Comparison of ENCODE assay signal across 9 cellular contexts in the genomic region with DNA sequence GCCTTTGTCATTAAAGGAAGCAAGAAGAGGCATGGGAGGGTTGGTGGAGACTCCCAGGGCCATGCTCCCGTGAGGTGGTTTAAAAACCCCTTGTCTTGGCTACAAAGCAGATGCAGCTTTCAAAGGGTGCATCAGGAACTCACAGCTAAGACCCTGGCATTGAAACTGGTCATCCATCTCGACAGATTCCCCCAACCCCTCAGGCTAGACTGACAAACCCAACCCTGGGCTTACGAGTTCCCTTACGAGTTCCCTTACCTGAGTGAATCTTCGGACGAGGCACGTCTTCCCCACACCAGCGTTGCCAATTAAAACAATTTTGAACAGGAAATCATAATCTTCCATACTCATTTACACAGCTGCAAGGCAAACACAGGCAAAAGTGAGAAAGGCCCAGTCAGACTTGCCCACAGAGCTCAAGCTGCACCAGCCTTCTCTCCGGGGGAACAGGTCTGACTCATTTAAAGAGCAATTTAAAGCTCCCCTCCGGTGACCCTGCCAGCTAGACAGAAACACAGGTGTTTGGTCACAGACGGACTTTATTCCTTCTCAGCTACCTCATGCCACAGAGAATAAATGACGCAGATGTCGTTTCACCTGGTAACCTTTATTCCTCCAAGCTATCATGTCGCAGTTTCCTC.
DNase-seq lines count a peak whose midpoint lies in the region; ATAC-seq, FAIRE-seq and TF ChIP-seq lines count a peak whose summit lies in the region.
"Had no signal": no experiment of that assay in that cellular context is flagged by ENCODE, and none has a peak within 500 bp of the region (broad histone marks: within the 10 kb centered on the region; RNA-seq: fewer than 3 reads in every experiment).

No MANE protein-coding gene starts in this region.

- no peak overlapping the region for H3K27ac Mint-ChIP-seq in effector memory CD8-positive, alpha-beta T cell

- no peak for TF ChIP-seq EP300 in suprapubic skin (IDR thresholded peaks at IDR 0.05)

- FAIRE-seq in islet of Langerhans (lab: Jason Lieb, UNC): peak; percentile 47
- FAIRE-seq: TTC549 had no signal

- ATAC-seq in activated CD4-positive, CD25-positive, alpha-beta regulatory T cell treated with anti-CD3 and anti-CD28 coated beads, Interleukin-2, amount 50 U/mL, for 24 hours: peak; percentile 68 to 72
- peak; percentile 94 for ATAC-seq in HG02678 (IDR thresholded peaks at IDR 0.05; ENCODE audit: unreplicated experiment)
- ATAC-seq in effector memory CD8-positive, alpha-beta T cell (replicated peaks): no peak

- peaks cover 49% of the 10 kb centered on the region for H3K4me1 ChIP-seq in suprapubic skin

- no peak for DNase-seq in activated CD4-positive, CD25-positive, alpha-beta regulatory T cell (lab: John Stamatoyannopoulos, UW)
- DNase-seq in NCI-H2081 (lab: John Stamatoyannopoulos, UW) (peak; percentile 74 to 96), suprapubic skin (ENCODE audit: low spot score in 2 of 2) (no peak), G401 (ENCODE audit: low spot score) (no peak)
- DNase-seq in effector memory CD8-positive, alpha-beta T cell: no peak

- H3K36me3 ChIP-seq in suprapubic skin: peaks cover 3% of the 10 kb centered on the region

- H3K9me3 ChIP-seq in suprapubic skin: no peaks in the 10 kb centered on the region

- H3K27me3 ChIP-seq in suprapubic skin: no peaks in the 10 kb centered on the region

- H3K9me3 Mint-ChIP-seq in effector memory CD8-positive, alpha-beta T cell: no peaks in the 10 kb centered on the region

- no peaks in the 10 kb centered on the region for H3K27me3 Mint-ChIP-seq in effector memory CD8-positive, alpha-beta T cell

- in situ Hi-C loops in G401 (cut with HindIII; ENCODE audit: low sequenced_read_pairs): no loop called here

- peaks cover 2% of the 10 kb centered on the region for H3K36me3 Mint-ChIP-seq in effector memory CD8-positive, alpha-beta T cell (ENCODE audit: insufficient read depth)

- TF ChIP-seq POLR2A in suprapubic skin (IDR thresholded peaks at IDR 0.05): no peak

- H3K4me3 ChIP-seq in suprapubic skin: no peak overlapping the region

- no peak overlapping the region for H3K27ac ChIP-seq in suprapubic skin

- WGBS in suprapubic skin: 63% methylated on average over 14 of the region's 14 CpGs

- H3K4me3 Mint-ChIP-seq in effector memory CD8-positive, alpha-beta T cell: no peak overlapping the region

- TF ChIP-seq CTCF in suprapubic skin (IDR thresholded peaks at IDR 0.05): no peak

- H3K4me1 Mint-ChIP-seq in effector memory CD8-positive, alpha-beta T cell (ENCODE audit: low read depth in 2 of 2): peaks cover 16 to 21% of the 10 kb centered on the region in 2 donors

Comparison
In these comparisons a context has a peak if more than half of its experiments do, and no peak if none do; other contexts are left out.
1. DNase-seq: peak in NCI-H2081 (2 of 2); none in activated CD4-positive, CD25-positive, alpha-beta regulatory T cell (0 of 4), suprapubic skin (0 of 2), G401 (single experiment) and effector memory CD8-positive, alpha-beta T cell (0 of 3).